In genomic region chr4:185472063-185472542, GRCh38 we compare ENCODE assay signal across 8 cellular contexts. TPM values are rescaled to one million over a fixed set of nuclear protein-coding genes. Genes with fewer than 3 reads are reported as not detected.
DNase-seq lines count a peak whose midpoint lies in the region; ATAC-seq and TF ChIP-seq lines count a peak whose summit lies in the region.

No MANE protein-coding gene starts in this region.

- peaks cover 41% of the 10 kb centered on the region for H3K27me3 Mint-ChIP-seq in activated T-cell treated with anti-CD3 and anti-CD28 coated beads, Interleukin-2, amount 50 U/mL, for 72 hours (ENCODE audit: low read depth)
- peaks cover 14% of the 10 kb centered on the region for H3K27me3 Mint-ChIP-seq in activated CD4-positive, alpha-beta memory T cell treated with anti-CD3 and anti-CD28 coated beads for 36 hours

- intact Hi-C loops in activated CD4-positive, alpha-beta memory T cell treated with anti-CD3 and anti-CD28 coated beads for 36 hours (cut with micrococcal nuclease): loop anchor here (5.0 to 10.0 kb wide), 2 partner anchors 220 to 1967 kb away; partner anchors contain the start of gene ING2
- intact Hi-C loops in transverse colon (cut with DNase I; ENCODE audit: low total_unique reads): no loop called here

- CTCF ChIA-PET in activated CD4-positive, alpha-beta memory T cell treated with anti-CD3 and anti-CD28 coated beads for 36 hours (lab: Charles Lee): interaction anchor here (0.5 to 0.8 kb wide), 3 partner anchors 42 to 261 kb away, joined by 3 to 4 read pairs (median 3); no protein-coding TSS in a partner anchor

- H3K9me3 ChIP-seq in transverse colon: no peaks in the 10 kb centered on the region

- ATAC-seq in activated T-cell treated with anti-CD3 and anti-CD28 coated beads, Interleukin-2, amount 50 U/mL, for 72 hours (replicated peaks in 1 of 2): no peak
- ATAC-seq in HG03025 (IDR thresholded peaks at IDR 0.05; ENCODE audit: low FRiP score, unreplicated experiment): no peak
- ATAC-seq in HG03354 (IDR thresholded peaks at IDR 0.05; ENCODE audit: poor library complexity, severe bottlenecking, unreplicated experiment): no peak
- no peak for ATAC-seq in GM19023 (IDR thresholded peaks at IDR 0.05; ENCODE audit: unreplicated experiment)

- peak overlapping the region; percentile 89 to 93 for H3K4me3 Mint-ChIP-seq in activated T-cell treated with anti-CD3 and anti-CD28 coated beads, Interleukin-2, amount 50 U/mL, for 72 hours
- H3K4me3 Mint-ChIP-seq in activated CD4-positive, alpha-beta memory T cell treated with anti-CD3 and anti-CD28 coated beads for 36 hours: peak overlapping the region; percentile 77

- in situ Hi-C loops in transverse colon (cut with MboI; ENCODE audit: low pct_ligation_motif_present in 1 of 4, low pct_unique_long_range_greater_than_20kb in 1 of 4, low sequenced_read_pairs in 3 of 4): loop anchor here in 1 of 4 donors (10.0 kb wide), 1 partner anchor 123 kb away; no protein-coding TSS in a partner anchor

- peaks cover 0 to 14% (median 8%) of the 10 kb centered on the region in 4 donors for H3K4me1 ChIP-seq in transverse colon

- peak overlapping the region; percentile 69 to 78 (median 75) for H3K27ac ChIP-seq in transverse colon

- H3K36me3 Mint-ChIP-seq in activated T-cell treated with anti-CD3 and anti-CD28 coated beads, Interleukin-2, amount 50 U/mL, for 72 hours (ENCODE audit: insufficient read depth in 2 of 2): peaks cover 0 to 1% of the 10 kb centered on the region in 2 donors
- H3K36me3 Mint-ChIP-seq in activated CD4-positive, alpha-beta memory T cell treated with anti-CD3 and anti-CD28 coated beads for 36 hours: no peaks in the 10 kb centered on the region

- 23 to 27% methylated on average over 10 to 11 of the region's 11 CpGs for WGBS in transverse colon (ENCODE audit: low coverage in 1 of 2), 2 donors

- no peaks in the 10 kb centered on the region for H3K9me3 Mint-ChIP-seq in activated T-cell treated with anti-CD3 and anti-CD28 coated beads, Interleukin-2, amount 50 U/mL, for 72 hours
- H3K9me3 Mint-ChIP-seq in activated CD4-positive, alpha-beta memory T cell treated with anti-CD3 and anti-CD28 coated beads for 36 hours: no peaks in the 10 kb centered on the region

- H3K27me3 ChIP-seq in kidney epithelial cell (ENCODE audit: control insufficient read depth, insufficient read depth, low read length): peaks cover 7% of the 10 kb centered on the region
- no peaks in the 10 kb centered on the region for H3K27me3 ChIP-seq in transverse colon

- peaks cover 11% of the 10 kb centered on the region for H3K4me1 Mint-ChIP-seq in activated T-cell treated with anti-CD3 and anti-CD28 coated beads, Interleukin-2, amount 50 U/mL, for 72 hours (ENCODE audit: low read depth)
- H3K4me1 Mint-ChIP-seq in activated CD4-positive, alpha-beta memory T cell treated with anti-CD3 and anti-CD28 coated beads for 36 hours (ENCODE audit: low read depth): peaks cover 4% of the 10 kb centered on the region

- H3K4me3 ChIP-seq in kidney epithelial cell (ENCODE audit: low read depth, low read length) (peak overlapping the region; percentile 68), transverse colon (peak overlapping the region; percentile 62 to 83 (median 74))

- POLR2A ChIA-PET in activated CD4-positive, alpha-beta memory T cell treated with anti-CD3 and anti-CD28 coated beads for 36 hours (lab: Charles Lee): no interaction called here

- H3K27ac Mint-ChIP-seq in activated T-cell treated with anti-CD3 and anti-CD28 coated beads, Interleukin-2, amount 50 U/mL, for 72 hours: peak overlapping the region; percentile 39
- no peak overlapping the region for H3K27ac Mint-ChIP-seq in activated CD4-positive, alpha-beta memory T cell treated with anti-CD3 and anti-CD28 coated beads for 36 hours

- H3K36me3 ChIP-seq in kidney epithelial cell (ENCODE audit: control insufficient read depth, insufficient read depth, low read length): no peaks in the 10 kb centered on the region
- no peaks in the 10 kb centered on the region for H3K36me3 ChIP-seq in transverse colon

- no peak for TF ChIP-seq EP300 in transverse colon (IDR thresholded peaks at IDR 0.05; ENCODE audit: low read depth)

- TF ChIP-seq POLR2A in transverse colon (IDR thresholded peaks at IDR 0.05): no peak

- TF ChIP-seq CTCF in kidney epithelial cell (IDR thresholded peaks at IDR 0.05; ENCODE audit: insufficient read depth, low read length, poor library complexity, severe bottlenecking) (no peak), transverse colon (IDR thresholded peaks at IDR 0.05) (no peak)

- no peak for DNase-seq in activated T-cell treated with anti-CD3 and anti-CD28 coated beads, Interleukin-2, amount 50 U/mL, for 72 hours
- no peak for DNase-seq in activated T-cell treated with anti-CD3 and anti-CD28 coated beads for 4 hours
- no peak for DNase-seq in activated CD4-positive, alpha-beta memory T cell treated with anti-CD3 and anti-CD28 coated beads for 36 hours
- no peak for DNase-seq in kidney epithelial cell (ENCODE audit: low read depth)
- DNase-seq in transverse colon: no peak

RNA-seq across cellular contexts. Expression of gene CCDC110, which starts 0.6 kb away (rescaled TPM):
- total RNA-seq in activated T-cell treated with anti-CD3 and anti-CD28 coated beads, Interleukin-2, amount 50 U/mL, for 72 hours: 1 to 10 TPM in 1 of 2 donors, under 1 TPM in 1; 0.19 to 1.2 TPM
- under 1 TPM; 0.10 to 0.26 TPM for total RNA-seq in activated CD4-positive, alpha-beta memory T cell treated with anti-CD3 and anti-CD28 coated beads for 36 hours
- 0.14 and 0.38 TPM in 2 replicates for total RNA-seq in kidney epithelial cell
- 1 to 10 TPM in 2 of 4 donors, not detected in 2; 2.5 to 3.0 TPM for total RNA-seq in transverse colon

RNA-seq across cellular contexts. Expression of gene UFSP2, which starts 46.3 kb away (rescaled TPM):
- 10 to 100 TPM; 29.3 to 35.9 TPM for total RNA-seq in activated T-cell treated with anti-CD3 and anti-CD28 coated beads, Interleukin-2, amount 50 U/mL, for 72 hours
- total RNA-seq in activated CD4-positive, alpha-beta memory T cell treated with anti-CD3 and anti-CD28 coated beads for 36 hours: 10 to 100 TPM; 28.3 to 33.0 TPM
- total RNA-seq in kidney epithelial cell: 30.3 and 37.9 TPM in 2 replicates
- total RNA-seq in transverse colon: 10 to 100 TPM in 3 of 4 donors, 1 to 10 TPM in 1; 5.2 to 48.4 (median 21.5) TPM
